8 cellular contexts compared by ENCODE assay signal in genomic region chr1:114428083-114428754, GRCh38.
DNase-seq lines count a peak whose midpoint lies in the region; ATAC-seq and TF ChIP-seq lines count a peak whose summit lies in the region.

No MANE protein-coding gene starts in this region.

- peaks cover 2% of the 10 kb centered on the region for H3K79me2 ChIP-seq in osteoblast (ENCODE audit: insufficient read depth, low read length)

- H4K20me1 ChIP-seq in osteoblast (ENCODE audit: insufficient read depth, low read length) = no peaks in the 10 kb centered on the region

- TF ChIP-seq CTCF in coronary artery (IDR thresholded peaks at IDR 0.05) (peak; percentile 14), osteoblast (IDR thresholded peaks at IDR 0.05; ENCODE audit: extremely low read depth, low read depth, low read length) (peak; percentile 59)

- peak; percentile 27 for DNase-seq in DMS53 (lab: John Stamatoyannopoulos, UW)
- no peak for DNase-seq in DMS53 treated with DMSO at 0.1 percent for 48 hours (lab: John Stamatoyannopoulos, UW; ENCODE audit: unreplicated experiment)
- DNase-seq in NCI-H1694 (lab: John Stamatoyannopoulos, UW) = peak; percentile 30
- DNase-seq in coronary artery (ENCODE audit: low spot score) = no peak
- DNase-seq in osteoblast (ENCODE audit: insufficient read length, low spot score, missing footprints) = no peak
- no peak for DNase-seq in NCI-H146 treated with DMSO at 0.1 percent for 48 hours (lab: John Stamatoyannopoulos, UW; ENCODE audit: unreplicated experiment)

- no peaks in the 10 kb centered on the region for H3K9me3 ChIP-seq in osteoblast (ENCODE audit: low read depth, low read length)

- no peaks in the 10 kb centered on the region for H3K4me1 ChIP-seq in osteoblast (ENCODE audit: insufficient read depth, low read length)

- no peak overlapping the region for H3K4me3 ChIP-seq in coronary artery
- no peak overlapping the region for H3K4me3 ChIP-seq in osteoblast (ENCODE audit: insufficient read depth, low read length)

- ATAC-seq in HG02610 (IDR thresholded peaks at IDR 0.05; ENCODE audit: unreplicated experiment) (no peak), HG02642 (IDR thresholded peaks at IDR 0.05; ENCODE audit: poor library complexity, unreplicated experiment) (no peak)

- no peak overlapping the region for H3K4me2 ChIP-seq in osteoblast (ENCODE audit: insufficient read depth, low read length)

- H3K27ac ChIP-seq in coronary artery = no peak overlapping the region
- H3K27ac ChIP-seq in osteoblast (ENCODE audit: low read depth, low read length) = no peak overlapping the region

- no peaks in the 10 kb centered on the region for H3K27me3 ChIP-seq in osteoblast (ENCODE audit: insufficient read depth, low read length)

- no peak overlapping the region for H2AFZ ChIP-seq in osteoblast (ENCODE audit: low read length)

- peaks cover 29% of the 10 kb centered on the region for H3K36me3 ChIP-seq in osteoblast (ENCODE audit: insufficient read depth, low read length)

Comparison
In these comparisons a context has a peak if more than half of its experiments do, and no peak if none do; other contexts are left out.
1. DNase-seq: peak in DMS53 (single experiment) and NCI-H1694 (single experiment); none in DMS53 treated with DMSO at 0.1 percent for 48 hours (single experiment), coronary artery (single experiment), osteoblast (single experiment) and NCI-H146 treated with DMSO at 0.1 percent for 48 hours (single experiment).